8 cellular contexts compared by ENCODE assay signal in the genomic region with DNA sequence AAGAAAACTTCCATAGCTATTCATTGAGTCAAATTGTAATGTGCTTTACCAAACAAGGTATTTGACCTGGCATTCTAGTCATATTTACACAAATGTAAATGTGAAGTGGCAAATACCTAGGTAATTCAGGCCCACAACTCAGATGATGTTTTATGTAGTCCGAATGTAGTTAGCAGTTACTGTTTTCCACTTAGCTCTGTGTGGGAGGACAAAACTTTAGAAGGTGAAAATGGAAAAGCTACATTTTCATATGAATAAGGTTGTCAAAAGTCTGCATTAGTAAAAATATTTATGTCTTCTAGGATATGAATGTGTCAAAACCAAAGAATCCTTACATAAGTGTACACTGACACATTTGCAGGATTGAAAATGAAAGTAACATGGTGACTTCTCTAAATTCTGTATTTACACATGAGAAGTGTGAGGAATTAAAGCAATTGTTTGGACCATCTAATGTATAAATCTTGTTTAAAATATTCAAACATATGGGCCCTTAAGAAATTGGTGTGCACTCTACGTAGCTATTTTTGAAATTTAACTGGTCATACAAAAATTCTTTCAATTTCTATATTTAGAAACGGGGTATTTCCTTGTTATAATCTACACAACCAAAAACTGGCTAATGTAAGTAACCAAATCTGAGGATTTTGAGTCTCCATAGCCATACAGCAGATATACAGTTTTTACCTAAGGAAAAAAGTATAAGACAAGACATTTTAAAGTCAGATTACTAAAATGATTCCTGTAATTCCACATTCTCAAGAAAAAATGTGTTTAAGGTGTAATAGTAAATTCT. TPM values are rescaled to one million over a fixed set of nuclear protein-coding genes. Genes with fewer than 3 reads are reported as not detected.
A peak's percentile ranks its signal among the peaks of the same experiment; 100 is the strongest.
DNase-seq lines count a peak whose midpoint lies in the region; ATAC-seq, FAIRE-seq and TF ChIP-seq lines count a peak whose summit lies in the region.

No MANE protein-coding gene starts in this region.

- H3K4me1 ChIP-seq in effector memory CD4-positive, alpha-beta T cell (ENCODE audit: control insufficient read depth, insufficient read depth, low read length, poor library complexity, severe bottlenecking) = peaks cover 6% of the 10 kb centered on the region
- peaks cover 6% of the 10 kb centered on the region for H3K4me1 ChIP-seq in ovary (ENCODE audit: insufficient read depth)

- TF ChIP-seq EP300 in ovary (IDR thresholded peaks at IDR 0.05) = no peak

- no peak for TF ChIP-seq POLR2A in ovary (IDR thresholded peaks at IDR 0.05)

- peak; percentile 87 for FAIRE-seq in GM19239 (lab: Jason Lieb, UNC)

- intact Hi-C loops in ovary (cut with DNase I) = loop anchor here in 2 of 4 donors (10.0 kb wide), 1 partner anchor 172 kb away; the partner anchor contains the start of gene GPRC5A (in 2 of the 2)

- H3K9me3 ChIP-seq in effector memory CD4-positive, alpha-beta T cell (ENCODE audit: control insufficient read depth, low read length) = no peaks in the 10 kb centered on the region
- no peaks in the 10 kb centered on the region for H3K9me3 ChIP-seq in ovary

- peak overlapping the region; percentile 97 for H3K27ac ChIP-seq in effector memory CD4-positive, alpha-beta T cell (ENCODE audit: insufficient read depth, low read length, poor library complexity, severe bottlenecking)
- peak overlapping the region in 1 of 2 donors; percentile 99 for H3K27ac ChIP-seq in ovary

- WGBS in ovary, 3 donors = 34 to 41% (median 35%) methylated on average over 3 of the region's 3 CpGs

- ATAC-seq in GM19455 (IDR thresholded peaks at IDR 0.05; ENCODE audit: unreplicated experiment) = no peak

- no peak for TF ChIP-seq CTCF in ovary (IDR thresholded peaks at IDR 0.05)

- peaks cover 29% of the 10 kb centered on the region for H3K36me3 ChIP-seq in effector memory CD4-positive, alpha-beta T cell (ENCODE audit: control insufficient read depth, insufficient read depth, low read length)
- no peaks in the 10 kb centered on the region for H3K36me3 ChIP-seq in ovary

- in situ Hi-C loops in ACHN (cut with HindIII; ENCODE audit: low pct_ligation_motif_present, low pct_unique_long_range_greater_than_20kb, low sequenced_read_pairs) = no loop called here

- peak overlapping the region; percentile 85 for H3K4me3 ChIP-seq in effector memory CD4-positive, alpha-beta T cell (ENCODE audit: insufficient read depth, low read depth, low read length, poor library complexity, severe bottlenecking)
- H3K4me3 ChIP-seq in ovary = peak overlapping the region; percentile 77

- DNase-seq in ACHN (peak; percentile 65), GM19239 (ENCODE audit: insufficient read length, low spot score) (no peak), RPMI7951 (ENCODE audit: low read depth) (peak; percentile 43), ovary (no peak), AG08395 (ENCODE audit: low spot score) (no peak), hippocampal formation (lab: John Stamatoyannopoulos, UW) (no peak)
- no peak for DNase-seq in effector memory CD4-positive, alpha-beta T cell

- no peaks in the 10 kb centered on the region for H3K27me3 ChIP-seq in effector memory CD4-positive, alpha-beta T cell (replicated peaks; ENCODE audit: control insufficient read depth, insufficient read depth, low read length, poor library complexity, severe bottlenecking)
- H3K27me3 ChIP-seq in ovary = no peaks in the 10 kb centered on the region

RNA-seq across cellular contexts. Expression of gene CDKN1B, which starts 5.4 kb away (rescaled TPM):
- total RNA-seq in RPMI7951 (2014; rRNA removed; shearing (Covaris generic)) = 26.6 and 30.8 TPM in 2 replicates
- 10 to 100 TPM; 54.3 to 90.2 (median 76.8) TPM for total RNA-seq in ovary
- 10 to 100 TPM; 73.5 to 74.2 TPM for polyA plus RNA-seq in ovary

RNA-seq across cellular contexts. Expression of gene GPR19, which starts 26.6 kb away (rescaled TPM):
- total RNA-seq in RPMI7951 (2014; rRNA removed; shearing (Covaris generic)) = 2.2 and 3.6 TPM in 2 replicates
- under 1 TPM in 2 of 7 donors, not detected in 5; 0.35 to 0.38 TPM for total RNA-seq in ovary
- under 1 TPM; 0.06 to 0.13 TPM for polyA plus RNA-seq in ovary

Comparison
In these comparisons a context has a peak if more than half of its experiments do, and no peak if none do; other contexts are left out.
1. DNase-seq: peak in ACHN (single experiment) and RPMI7951 (single experiment); none in GM19239 (single experiment), effector memory CD4-positive, alpha-beta T cell (0 of 3), ovary (0 of 5), AG08395 (single experiment) and hippocampal formation (0 of 2).